8 cellular contexts compared by ENCODE assay signal in genomic region chr12:96397756-96398421, GRCh38. TPM values are rescaled to one million over a fixed set of nuclear protein-coding genes. Genes with fewer than 3 reads are reported as not detected.
DNase-seq lines count a peak whose midpoint lies in the region; ATAC-seq and TF ChIP-seq lines count a peak whose summit lies in the region.

No MANE protein-coding gene starts in this region.

- TF ChIP-seq CTCF in HCT116 (IDR thresholded peaks at IDR 0.05 in 2 of 3, conservative IDR thresholded peaks at IDR 0.05 in 1 of 3; ENCODE audit: borderline replicate concordance in 1 of 3, insufficient read depth in 1 of 3, low read depth in 2 of 3, low read length in 2 of 3) (no peak), WERI-Rb-1 (IDR thresholded peaks at IDR 0.05; ENCODE audit: low read depth, low read length) (no peak), fibroblast of villous mesenchyme (IDR thresholded peaks at IDR 0.05; ENCODE audit: insufficient read depth, low read depth, low read length) (no peak)

- no peak for DNase-seq in HCT116 (ENCODE audit: low read depth, low spot score)
- no peak for DNase-seq in WERI-Rb-1
- DNase-seq in fibroblast of villous mesenchyme (ENCODE audit: low read depth) = peak; percentile 52
- no peak for DNase-seq in NOMO-1 treated with DMSO at 0.1 percent for 48 hours (lab: John Stamatoyannopoulos, UW; ENCODE audit: unreplicated experiment)
- no peak for DNase-seq in SHP77 treated with DMSO at 0.1 percent for 48 hours (lab: John Stamatoyannopoulos, UW)

- ATAC-seq in HCT116 (no peak), HG02763 (IDR thresholded peaks at IDR 0.05; ENCODE audit: unreplicated experiment) (no peak)
- no peak for ATAC-seq in activated CD4-positive, CD25-positive, alpha-beta regulatory T cell treated with anti-CD3 and anti-CD28 coated beads, Interleukin-2, amount 50 U/mL, for 24 hours

- H3K4me1 ChIP-seq in HCT116 (ENCODE audit: control insufficient read depth in 1 of 2, insufficient read depth in 2 of 2, low read length in 2 of 2) = peaks cover 10 to 20% of the 10 kb centered on the region in 2 experiments; a peak in 3 of 4 replicates

- no peaks in the 10 kb centered on the region for H3K9me2 ChIP-seq in HCT116 (ENCODE audit: insufficient read depth)

- H3K36me3 ChIP-seq in HCT116 (ENCODE audit: control insufficient read depth in 1 of 2, insufficient read depth in 2 of 2, low read length in 2 of 2) (no peaks in the 10 kb centered on the region), WERI-Rb-1 (peaks cover 5% of the 10 kb centered on the region; the same call in 1 of the 2 replicates)

- no TSS peak for BruUV-seq in HCT116 (replicated peaks; lab: Mats Ljungman, UMichigan)

- peak overlapping the region; percentile 97 for H3K4me2 ChIP-seq in HCT116 (ENCODE audit: low read length)

- POLR2A ChIA-PET in HCT116 (lab: Charles Lee) = no interaction called here

- H3K4me3 ChIP-seq in HCT116 (replicated peaks in 1 of 2; ENCODE audit: low read depth in 1 of 2, low read length in 2 of 2) = peak overlapping the region in 1 of 2 experiments; percentile 70; a peak in 1 of 4 replicates
- peak overlapping the region; percentile 69 for H3K4me3 ChIP-seq in WERI-Rb-1 (ENCODE audit: low read depth, low read length)
- peak overlapping the region; percentile 93 for H3K4me3 ChIP-seq in fibroblast of villous mesenchyme (ENCODE audit: low read depth, low read length)
- peak overlapping the region in 6 of 7 experiments; percentile 70 to 100 (median 92) for H3K4me3 ChIP-seq in skin epidermis

- CTCF ChIA-PET in HCT116 (lab: Charles Lee) = no interaction called here

- H3K79me2 ChIP-seq in HCT116 (ENCODE audit: insufficient read depth, low read length) = peaks cover 65% of the 10 kb centered on the region

- no peak for TF ChIP-seq RAD21 in HCT116 (IDR thresholded peaks at IDR 0.05; ENCODE audit: low read depth)

- no peak for TF ChIP-seq POLR2A in HCT116 (IDR thresholded peaks at IDR 0.05; ENCODE audit: borderline replicate concordance, extremely low read depth, insufficient read depth, insufficient read length)

- H3K9ac ChIP-seq in HCT116 (ENCODE audit: low read length) = no peak overlapping the region

- peaks cover 11% of the 10 kb centered on the region; the same call in 1 of the 2 replicates for H4K20me1 ChIP-seq in HCT116 (ENCODE audit: insufficient read depth)

- H2AFZ ChIP-seq in HCT116 (ENCODE audit: low read depth, low read length, poor library complexity, severe bottlenecking) = no peak overlapping the region

- H3K9me3 ChIP-seq in HCT116 (ENCODE audit: control insufficient read depth in 1 of 2, insufficient read depth in 1 of 2, low read depth in 1 of 2, low read length in 2 of 2) (no peaks in the 10 kb centered on the region), WERI-Rb-1 (ENCODE audit: severe bottlenecking) (no peaks in the 10 kb centered on the region)

- RAD21 ChIA-PET in HCT116 (lab: Charles Lee; ENCODE audit: low non-redundant PET in 1 of 2, low total read pairs in 2 of 2, uncharacterized antibody in 2 of 2, unreplicated experiment in 2 of 2) = no interaction called here

- H3K27me3 ChIP-seq in HCT116 (ENCODE audit: insufficient read depth, low read length) (no peaks in the 10 kb centered on the region), WERI-Rb-1 (ENCODE audit: insufficient read depth, low read depth, severe bottlenecking) (no peaks in the 10 kb centered on the region)

- H3K27ac ChIP-seq in HCT116 (ENCODE audit: low read depth, low read length) (no peak overlapping the region), WERI-Rb-1 (peak overlapping the region; percentile 95; the same call in 1 of the 2 replicates), skin epidermis (peak overlapping the region in 18 of 21 experiments; percentile 95 to 100 (median 99))

- intact Hi-C loops in HCT116 (cut with micrococcal nuclease) = no loop called here

TF ChIP-seq in HCT116, 20 proteins besides CTCF, POLR2A, EP300 and RAD21:
- no peak for TF ChIP-seq YY1 (IDR thresholded peaks at IDR 0.05; ENCODE audit: extremely low read depth, insufficient replicate concordance, low read depth, low read length)
- TF ChIP-seq ELF1 (IDR thresholded peaks at IDR 0.05; ENCODE audit: borderline replicate concordance, low read depth) = no peak
- no peak for TF ChIP-seq SRF (IDR thresholded peaks at IDR 0.05; ENCODE audit: low read depth)
- no peak for TF ChIP-seq SP1 (IDR thresholded peaks at IDR 0.05; ENCODE audit: low read depth)
- no peak for TF ChIP-seq FOSL1 (IDR thresholded peaks at IDR 0.05; ENCODE audit: low read depth)
- TF ChIP-seq, protein P1, sequence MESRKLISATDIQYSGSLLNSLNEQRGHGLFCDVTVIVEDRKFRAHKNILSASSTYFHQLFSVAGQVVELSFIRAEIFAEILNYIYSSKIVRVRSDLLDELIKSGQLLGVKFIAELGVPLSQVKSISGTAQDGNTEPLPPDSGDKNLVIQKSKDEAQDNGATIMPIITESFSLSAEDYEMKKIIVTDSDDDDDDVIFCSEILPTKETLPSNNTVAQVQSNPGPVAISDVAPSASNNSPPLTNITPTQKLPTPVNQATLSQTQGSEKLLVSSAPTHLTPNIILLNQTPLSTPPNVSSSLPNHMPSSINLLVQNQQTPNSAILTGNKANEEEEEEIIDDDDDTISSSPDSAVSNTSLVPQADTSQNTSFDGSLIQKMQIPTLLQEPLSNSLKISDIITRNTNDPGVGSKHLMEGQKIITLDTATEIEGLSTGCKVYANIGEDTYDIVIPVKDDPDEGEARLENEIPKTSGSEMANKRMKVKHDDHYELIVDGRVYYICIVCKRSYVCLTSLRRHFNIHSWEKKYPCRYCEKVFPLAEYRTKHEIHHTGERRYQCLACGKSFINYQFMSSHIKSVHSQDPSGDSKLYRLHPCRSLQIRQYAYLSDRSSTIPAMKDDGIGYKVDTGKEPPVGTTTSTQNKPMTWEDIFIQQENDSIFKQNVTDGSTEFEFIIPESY (IDR thresholded peaks at IDR 0.05; ENCODE audit: extremely low read depth, insufficient replicate concordance, low read length) = no peak
- TF ChIP-seq SIN3A (IDR thresholded peaks at IDR 0.05; ENCODE audit: low read depth) = no peak
- no peak for TF ChIP-seq TCF7L2 (IDR thresholded peaks at IDR 0.05; ENCODE audit: borderline replicate concordance, extremely low read depth, insufficient read depth, insufficient read length)
- TF ChIP-seq, protein P2, sequence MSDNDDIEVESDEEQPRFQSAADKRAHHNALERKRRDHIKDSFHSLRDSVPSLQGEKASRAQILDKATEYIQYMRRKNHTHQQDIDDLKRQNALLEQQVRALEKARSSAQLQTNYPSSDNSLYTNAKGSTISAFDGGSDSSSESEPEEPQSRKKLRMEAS (IDR thresholded peaks at IDR 0.05) = no peak
- no peak for TF ChIP-seq ZNF274 (IDR thresholded peaks at IDR 0.05; ENCODE audit: low read depth, low read length)
- TF ChIP-seq, protein P3, sequence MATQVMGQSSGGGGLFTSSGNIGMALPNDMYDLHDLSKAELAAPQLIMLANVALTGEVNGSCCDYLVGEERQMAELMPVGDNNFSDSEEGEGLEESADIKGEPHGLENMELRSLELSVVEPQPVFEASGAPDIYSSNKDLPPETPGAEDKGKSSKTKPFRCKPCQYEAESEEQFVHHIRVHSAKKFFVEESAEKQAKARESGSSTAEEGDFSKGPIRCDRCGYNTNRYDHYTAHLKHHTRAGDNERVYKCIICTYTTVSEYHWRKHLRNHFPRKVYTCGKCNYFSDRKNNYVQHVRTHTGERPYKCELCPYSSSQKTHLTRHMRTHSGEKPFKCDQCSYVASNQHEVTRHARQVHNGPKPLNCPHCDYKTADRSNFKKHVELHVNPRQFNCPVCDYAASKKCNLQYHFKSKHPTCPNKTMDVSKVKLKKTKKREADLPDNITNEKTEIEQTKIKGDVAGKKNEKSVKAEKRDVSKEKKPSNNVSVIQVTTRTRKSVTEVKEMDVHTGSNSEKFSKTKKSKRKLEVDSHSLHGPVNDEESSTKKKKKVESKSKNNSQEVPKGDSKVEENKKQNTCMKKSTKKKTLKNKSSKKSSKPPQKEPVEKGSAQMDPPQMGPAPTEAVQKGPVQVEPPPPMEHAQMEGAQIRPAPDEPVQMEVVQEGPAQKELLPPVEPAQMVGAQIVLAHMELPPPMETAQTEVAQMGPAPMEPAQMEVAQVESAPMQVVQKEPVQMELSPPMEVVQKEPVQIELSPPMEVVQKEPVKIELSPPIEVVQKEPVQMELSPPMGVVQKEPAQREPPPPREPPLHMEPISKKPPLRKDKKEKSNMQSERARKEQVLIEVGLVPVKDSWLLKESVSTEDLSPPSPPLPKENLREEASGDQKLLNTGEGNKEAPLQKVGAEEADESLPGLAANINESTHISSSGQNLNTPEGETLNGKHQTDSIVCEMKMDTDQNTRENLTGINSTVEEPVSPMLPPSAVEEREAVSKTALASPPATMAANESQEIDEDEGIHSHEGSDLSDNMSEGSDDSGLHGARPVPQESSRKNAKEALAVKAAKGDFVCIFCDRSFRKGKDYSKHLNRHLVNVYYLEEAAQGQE (IDR thresholded peaks at IDR 0.05; ENCODE audit: low read depth) = no peak

RNA-seq across cellular contexts. Expression of gene CDK17, which starts 2.4 kb away (rescaled TPM):
- total RNA-seq in HCT116 (2021; ENCODE audit: unreplicated experiment) (21.4 TPM), fibroblast of villous mesenchyme (61.5 and 73.8 TPM in 2 replicates)
- 8.4 and 10.2 TPM in 2 replicates for polyA plus RNA-seq in HCT116 (2012)
